In the genomic region with DNA sequence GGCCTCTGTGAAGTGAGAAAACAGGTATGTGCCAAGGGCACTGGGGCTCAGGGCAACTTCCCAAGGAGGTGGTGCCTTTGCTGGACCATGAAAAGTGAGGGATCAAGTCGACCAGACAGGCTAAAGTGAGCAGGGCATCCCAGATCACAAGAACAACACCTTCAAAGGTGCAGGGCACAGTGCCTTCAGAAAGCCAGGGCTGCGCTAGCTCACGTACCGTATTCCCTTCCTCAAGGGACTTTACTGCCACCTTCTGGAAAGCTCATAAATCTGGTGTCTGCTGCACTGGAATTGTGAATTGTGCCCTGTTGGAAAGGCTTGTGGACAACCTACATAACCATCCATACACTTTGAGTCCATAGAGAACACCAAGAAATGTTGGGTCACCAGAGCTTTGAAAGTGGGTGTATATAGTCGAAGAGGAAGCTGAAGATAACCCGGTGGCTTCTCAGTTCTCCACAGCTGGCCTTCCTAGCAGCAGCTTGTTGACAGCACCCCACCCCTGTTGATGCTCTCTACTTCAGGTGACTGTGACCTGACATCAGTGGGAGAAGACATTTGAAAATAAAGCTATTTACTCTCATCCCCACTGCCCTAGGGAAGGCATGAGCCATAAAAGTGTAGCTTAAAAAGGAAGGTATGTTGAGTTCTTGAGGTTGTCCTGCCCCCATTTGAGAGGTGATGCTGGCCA, we compare ENCODE assay signal across 8 cellular contexts. TPM values are rescaled to one million over a fixed set of nuclear protein-coding genes. Genes with fewer than 3 reads are reported as not detected.
DNase-seq lines count a peak whose midpoint lies in the region; ATAC-seq, FAIRE-seq and TF ChIP-seq lines count a peak whose summit lies in the region.

No MANE protein-coding gene starts in this region.

- no peaks in the 10 kb centered on the region for H3K79me2 ChIP-seq in endothelial cell of umbilical vein (ENCODE audit: control insufficient read depth, insufficient read depth, low read length)

- BruUV-seq in endothelial cell of umbilical vein (replicated peaks; lab: Mats Ljungman, UMichigan), result no TSS peak

- peak overlapping the region in 8 of 9 donors; percentile 16 to 68 (median 54) for H3K27ac Mint-ChIP-seq in naive thymus-derived CD4-positive, alpha-beta T cell

- H3K4me3 ChIP-seq in endothelial cell of umbilical vein (replicated peaks in 1 of 3; ENCODE audit: insufficient read depth in 1 of 3, low read depth in 1 of 3, low read length in 3 of 3) (no peak overlapping the region), uterus (no peak overlapping the region)
- no peak overlapping the region for H3K4me3 ChIP-seq in naive thymus-derived CD4-positive, alpha-beta T cell (ENCODE audit: low read length)

- peak; percentile 78 to 84 for DNase-seq in NCI-H524 (lab: John Stamatoyannopoulos, UW)
- DNase-seq in NCI-H524 treated with DMSO at 0.1 percent for 48 hours (lab: John Stamatoyannopoulos, UW), result no peak
- peak; percentile 77 for DNase-seq in M059J (ENCODE audit: low read depth)
- DNase-seq in RPMI8226, result peak; percentile 70
- peak; percentile 55 for DNase-seq in endothelial cell of umbilical vein (ENCODE audit: low read depth, low spot score)
- DNase-seq in naive thymus-derived CD4-positive, alpha-beta T cell, result peak in 5 of 9 donors; percentile 27 to 47 (median 36)
- DNase-seq in uterus, result no peak
- no peak for DNase-seq in ecto neural progenitor cell (ENCODE audit: low spot score)

- intact Hi-C loops in endothelial cell of umbilical vein (cut with micrococcal nuclease), result loop anchor here (1.0 kb wide), 4 partner anchors 51 to 403 kb away; no protein-coding TSS in a partner anchor
- intact Hi-C loops in naive thymus-derived CD4-positive, alpha-beta T cell (cut with micrococcal nuclease), result loop anchor here (1.0 to 10.0 kb wide), 7 partner anchors 131 to 1997 kb away; a partner anchor contains a TSS
- intact Hi-C loops in uterus (cut with DNase I; ENCODE audit: low total_unique reads), result no loop called here

- H3K4me1 Mint-ChIP-seq in naive thymus-derived CD4-positive, alpha-beta T cell, result peaks cover 29 to 41% (median 32%) of the 10 kb centered on the region in 7 donors

- peak; percentile 99 for FAIRE-seq in endothelial cell of umbilical vein (lab: Jason Lieb, UNC)

- H3K9me1 ChIP-seq in endothelial cell of umbilical vein (replicated peaks; ENCODE audit: control insufficient read depth, extremely low read depth, insufficient read depth, low read length), result no peaks in the 10 kb centered on the region

- H3K4me1 ChIP-seq in endothelial cell of umbilical vein (ENCODE audit: control insufficient read depth, extremely low read depth, insufficient read depth, low read length) (peaks cover 3% of the 10 kb centered on the region), uterus (no peaks in the 10 kb centered on the region)
- peaks cover 5 to 24% of the 10 kb centered on the region in 2 donors for H3K4me1 ChIP-seq in naive thymus-derived CD4-positive, alpha-beta T cell (ENCODE audit: control insufficient read depth in 2 of 2, insufficient read depth in 2 of 2, low read length in 2 of 2)

- no peaks in the 10 kb centered on the region for H3K9me3 Mint-ChIP-seq in naive thymus-derived CD4-positive, alpha-beta T cell

- no peak overlapping the region for H3K4me2 ChIP-seq in endothelial cell of umbilical vein (ENCODE audit: insufficient read depth, low read length)

- H3K27ac ChIP-seq in endothelial cell of umbilical vein (ENCODE audit: insufficient read depth, low read depth, low read length), result no peak overlapping the region
- H3K27ac ChIP-seq in naive thymus-derived CD4-positive, alpha-beta T cell (ENCODE audit: low read depth, low read length), result no peak overlapping the region
- no peak overlapping the region for H3K27ac ChIP-seq in uterus

- H3K4me3 Mint-ChIP-seq in naive thymus-derived CD4-positive, alpha-beta T cell, result peak overlapping the region in 3 of 10 donors; percentile 4 to 17 (median 6)

- no peak overlapping the region for H2AFZ ChIP-seq in endothelial cell of umbilical vein (ENCODE audit: low read depth, low read length)

- peaks cover 0 to 14% (median 0%) of the 10 kb centered on the region in 5 donors for H3K27me3 Mint-ChIP-seq in naive thymus-derived CD4-positive, alpha-beta T cell

- H3K36me3 Mint-ChIP-seq in naive thymus-derived CD4-positive, alpha-beta T cell, result no peaks in the 10 kb centered on the region

- H3K36me3 ChIP-seq in endothelial cell of umbilical vein (ENCODE audit: control insufficient read depth in 2 of 2, extremely low read depth in 1 of 2, insufficient read depth in 2 of 2, low read length in 2 of 2) (no peaks in the 10 kb centered on the region), uterus (no peaks in the 10 kb centered on the region)
- peaks cover 0 to 4% (median 0%) of the 10 kb centered on the region in 3 experiments for H3K36me3 ChIP-seq in naive thymus-derived CD4-positive, alpha-beta T cell (ENCODE audit: control insufficient read depth in 2 of 3, insufficient read depth in 3 of 3, low read length in 3 of 3)

- dilution Hi-C loops in endothelial cell of umbilical vein (cut with MboI; ENCODE audit: extremely low pct_ligation_motif_present, low sequenced_read_pairs), result no loop called here

- no peaks in the 10 kb centered on the region for H3K9me3 ChIP-seq in endothelial cell of umbilical vein (replicated peaks; ENCODE audit: control insufficient read depth, insufficient read depth, low read length)
- no peaks in the 10 kb centered on the region for H3K9me3 ChIP-seq in naive thymus-derived CD4-positive, alpha-beta T cell (ENCODE audit: control insufficient read depth in 2 of 3, low read length in 3 of 3)
- no peaks in the 10 kb centered on the region for H3K9me3 ChIP-seq in uterus

- no peak for ATAC-seq in naive thymus-derived CD4-positive, alpha-beta T cell

- no peak overlapping the region for H3K9ac ChIP-seq in endothelial cell of umbilical vein (replicated peaks; ENCODE audit: extremely low read depth, insufficient read depth, low read length)

- TF ChIP-seq POLR2A in endothelial cell of umbilical vein (IDR thresholded peaks at IDR 0.05; ENCODE audit: low read depth, low read length) (no peak), uterus (IDR thresholded peaks at IDR 0.05) (no peak)

- H4K20me1 ChIP-seq in endothelial cell of umbilical vein (replicated peaks; ENCODE audit: control insufficient read depth, extremely low read depth, insufficient read depth, low read length), result no peaks in the 10 kb centered on the region

- CTCF ChIA-PET in endothelial cell of umbilical vein (lab: Charles Lee), result interaction anchor here (0.6 to 4.7 kb wide), 53 partner anchors 8 to 479 kb away, joined by 3 to 105 read pairs (median 4); a partner anchor contains a TSS
- CTCF ChIA-PET in naive thymus-derived CD4-positive, alpha-beta T cell (lab: Charles Lee), result interaction anchor here (0.5 to 2.3 kb wide), 13 partner anchors 9 to 460 kb away, joined by 3 to 12 read pairs (median 3); a partner anchor contains a TSS

- TF ChIP-seq CTCF in endothelial cell of umbilical vein (IDR thresholded peaks at IDR 0.05; ENCODE audit: extremely low read depth in 1 of 2, insufficient read depth in 1 of 2, low read depth in 1 of 2, low read length in 2 of 2), result peak; percentile 60 to 68
- TF ChIP-seq CTCF in uterus (IDR thresholded peaks at IDR 0.05), result peak in 1 of 4 experiments; percentile 17

- POLR2A ChIA-PET in endothelial cell of umbilical vein (lab: Charles Lee), result no interaction called here
- POLR2A ChIA-PET in naive thymus-derived CD4-positive, alpha-beta T cell (lab: Charles Lee), result interaction anchor here (0.8 to 1.0 kb wide), 3 partner anchors 10 to 1610 kb away, joined by 3 to 4 read pairs (median 3); no protein-coding TSS in a partner anchor

- H3K27me3 ChIP-seq in endothelial cell of umbilical vein (ENCODE audit: control insufficient read depth in 2 of 2, insufficient read depth in 2 of 2, low read length in 2 of 2) (no peaks in the 10 kb centered on the region), uterus (no peaks in the 10 kb centered on the region)
- H3K27me3 ChIP-seq in naive thymus-derived CD4-positive, alpha-beta T cell (ENCODE audit: control insufficient read depth in 2 of 2, insufficient read depth in 2 of 2, low read length in 2 of 2), result no peaks in the 10 kb centered on the region

TF ChIP-seq in endothelial cell of umbilical vein, 7 proteins besides CTCF, POLR2A, EP300 and RAD21:
- TF ChIP-seq MYC (IDR thresholded peaks at IDR 0.05; ENCODE audit: low read depth, low read length), result no peak
- no peak for TF ChIP-seq JUN (IDR thresholded peaks at IDR 0.05; ENCODE audit: borderline replicate concordance, insufficient read depth, insufficient read length, low read depth)
- TF ChIP-seq EZH2 (IDR thresholded peaks at IDR 0.05; ENCODE audit: borderline replicate concordance, low read depth, low read length, severe bottlenecking), result no peak
- TF ChIP-seq FOS (IDR thresholded peaks at IDR 0.05; ENCODE audit: borderline replicate concordance, insufficient read depth, low read length), result no peak
- no peak for TF ChIP-seq POLR2AphosphoS5 (IDR thresholded peaks at IDR 0.05; ENCODE audit: insufficient read depth, low read depth, low read length)
- TF ChIP-seq GATA2 (IDR thresholded peaks at IDR 0.05; ENCODE audit: insufficient read depth, insufficient read length, low read depth, low read length), result no peak
- TF ChIP-seq, protein P1, sequence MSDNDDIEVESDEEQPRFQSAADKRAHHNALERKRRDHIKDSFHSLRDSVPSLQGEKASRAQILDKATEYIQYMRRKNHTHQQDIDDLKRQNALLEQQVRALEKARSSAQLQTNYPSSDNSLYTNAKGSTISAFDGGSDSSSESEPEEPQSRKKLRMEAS (IDR thresholded peaks at IDR 0.05; ENCODE audit: insufficient read depth, insufficient read length), result no peak
TF ChIP-seq in endothelial cell of umbilical vein: peak in this region for 0.

RNA-seq across cellular contexts. Expression of a gene that starts 24.5 kb away (rescaled TPM):
- 0.10 TPM in 1 of 2 replicates, not detected in the other for total RNA-seq in M059J (2014; rRNA removed; shearing (Covaris generic))
- total RNA-seq in endothelial cell of umbilical vein, result 2.4 and 2.5 TPM in 2 replicates
- polyA plus RNA-seq in endothelial cell of umbilical vein, result 1.4 and 1.5 TPM in 2 replicates
- polyA plus RNA-seq in endothelial cell of umbilical vein (2011; cell fraction: cytosol; rRNA removed), result 0.50 and 0.54 TPM in 2 replicates
- 3.3 TPM in 2 replicates for polyA plus RNA-seq in endothelial cell of umbilical vein (2011; cell fraction: nucleus; rRNA removed)
- 0.48 and 0.49 TPM in 2 replicates for polyA plus RNA-seq in endothelial cell of umbilical vein (2012)
- polyA minus RNA-seq in endothelial cell of umbilical vein, result 4.6 and 5.1 TPM in 2 replicates
- polyA minus RNA-seq in endothelial cell of umbilical vein (2011; cell fraction: cytosol; rRNA and poly(A)+ RNA removed), result not detected
- 2.5 and 3.5 TPM in 2 replicates for polyA minus RNA-seq in endothelial cell of umbilical vein (2011; cell fraction: nucleus; rRNA and poly(A)+ RNA removed)
- 1 to 10 TPM in 4 of 5 experiments, under 1 TPM in 1; 0.22 to 2.1 (median 1.5) TPM for total RNA-seq in naive thymus-derived CD4-positive, alpha-beta T cell
- under 1 TPM in 1 of 2 donors, not detected in 1; 0.07 TPM for polyA plus RNA-seq in naive thymus-derived CD4-positive, alpha-beta T cell
- total RNA-seq in uterus, result 1 to 10 TPM in 2 of 4 donors, not detected in 2; 1.7 to 2.7 TPM

Comparison
In these comparisons a context has a peak if more than half of its experiments do, and no peak if none do; other contexts are left out.
1. DNase-seq: peak in NCI-H524 (2 of 2), M059J (single experiment), RPMI8226 (single experiment), endothelial cell of umbilical vein (single experiment) and naive thymus-derived CD4-positive, alpha-beta T cell (5 of 9); none in NCI-H524 treated with DMSO at 0.1 percent for 48 hours (single experiment), uterus (0 of 2) and ecto neural progenitor cell (single experiment).